In genomic region chr1:106055900-106056299, GRCh38 we compare ENCODE assay signal across 12 cellular contexts.
"Had no signal": no experiment of that assay in that cellular context is flagged by ENCODE, and none has a peak within 500 bp of the region (broad histone marks: within the 10 kb centered on the region; RNA-seq: fewer than 3 reads in every experiment).

No MANE protein-coding gene starts in this region.

- H3K4me1 Mint-ChIP-seq: activated CD4-positive, alpha-beta memory T cell treated with anti-CD3 and anti-CD28 coated beads, Interleukin-2, amount 10 ng/mL, durations not matched to agents 7 days and 5 days; activated naive CD8-positive, alpha-beta T cell treated with anti-CD3 and anti-CD28 coated beads, Interleukin-2, amount 10 ng/mL, durations not matched to agents 7 days and 5 days; stimulated activated effector memory CD8-positive, alpha-beta T cell treated with anti-CD3 and anti-CD28 coated beads, Interleukin-12 subunit alpha, Interleukin-12 subunit beta, amount 100 ng/mL, for 72 hours had no signal

- DNase-seq: activated CD4-positive, alpha-beta memory T cell treated with anti-CD3 and anti-CD28 coated beads, Interleukin-2, amount 10 ng/mL, durations not matched to agents 7 days and 5 days; activated naive CD8-positive, alpha-beta T cell treated with anti-CD3 and anti-CD28 coated beads, Interleukin-2, amount 10 ng/mL, durations not matched to agents 7 days and 5 days; activated T-cell treated with anti-CD3 and anti-CD28 coated beads, Interleukin-2, amount 50 U/mL, for 48 hours; anterior cingulate cortex; foreskin melanocyte; lower lobe of right lung; midbrain; naive B cell; right lobe of liver; T1000 had no signal

- ATAC-seq: lower lobe of right lung; right lobe of liver; stimulated activated effector memory CD8-positive, alpha-beta T cell treated with anti-CD3 and anti-CD28 coated beads, Interleukin-12 subunit alpha, Interleukin-12 subunit beta, amount 100 ng/mL, for 72 hours had no signal

- H3K36me3 Mint-ChIP-seq: activated naive CD8-positive, alpha-beta T cell treated with anti-CD3 and anti-CD28 coated beads, Interleukin-2, amount 10 ng/mL, durations not matched to agents 7 days and 5 days; naive B cell; stimulated activated effector memory CD8-positive, alpha-beta T cell treated with anti-CD3 and anti-CD28 coated beads, Interleukin-12 subunit alpha, Interleukin-12 subunit beta, amount 100 ng/mL, for 72 hours had no signal

- H3K27me3 Mint-ChIP-seq: activated CD4-positive, alpha-beta memory T cell treated with anti-CD3 and anti-CD28 coated beads, Interleukin-2, amount 10 ng/mL, durations not matched to agents 7 days and 5 days; activated naive CD8-positive, alpha-beta T cell treated with anti-CD3 and anti-CD28 coated beads, Interleukin-2, amount 10 ng/mL, durations not matched to agents 7 days and 5 days; progenitor cell of endocrine pancreas had no signal

- H3K4me3 Mint-ChIP-seq: activated CD4-positive, alpha-beta memory T cell treated with anti-CD3 and anti-CD28 coated beads, Interleukin-2, amount 10 ng/mL, durations not matched to agents 7 days and 5 days; activated naive CD8-positive, alpha-beta T cell treated with anti-CD3 and anti-CD28 coated beads, Interleukin-2, amount 10 ng/mL, durations not matched to agents 7 days and 5 days; naive B cell; stimulated activated effector memory CD8-positive, alpha-beta T cell treated with anti-CD3 and anti-CD28 coated beads, Interleukin-12 subunit alpha, Interleukin-12 subunit beta, amount 100 ng/mL, for 72 hours had no signal

- H3K27ac Mint-ChIP-seq: activated CD4-positive, alpha-beta memory T cell treated with anti-CD3 and anti-CD28 coated beads, Interleukin-2, amount 10 ng/mL, durations not matched to agents 7 days and 5 days; activated naive CD8-positive, alpha-beta T cell treated with anti-CD3 and anti-CD28 coated beads, Interleukin-2, amount 10 ng/mL, durations not matched to agents 7 days and 5 days; progenitor cell of endocrine pancreas; stimulated activated effector memory CD8-positive, alpha-beta T cell treated with anti-CD3 and anti-CD28 coated beads, Interleukin-12 subunit alpha, Interleukin-12 subunit beta, amount 100 ng/mL, for 72 hours had no signal
